20 cellular contexts compared by ENCODE assay signal in genomic region chr6:44166591-44167184, GRCh38. TPM values are rescaled to one million over a fixed set of nuclear protein-coding genes. Genes with fewer than 3 reads are reported as not detected.
A peak's percentile ranks its signal among the peaks of the same experiment; 100 is the strongest.
DNase-seq lines count a peak whose midpoint lies in the region; ATAC-seq and TF ChIP-seq lines count a peak whose summit lies in the region.
"Had no signal": no experiment of that assay in that cellular context is flagged by ENCODE, and none has a peak within 500 bp of the region (broad histone marks: within the 10 kb centered on the region; RNA-seq: fewer than 3 reads in every experiment).

No MANE protein-coding gene starts in this region.

- H3K9me3 ChIP-seq in Panc1 (ENCODE audit: control insufficient read depth, insufficient read depth, low read depth, low read length) = no peaks in the 10 kb centered on the region
- H3K9me3 ChIP-seq in trophoblast cell (ENCODE audit: insufficient read depth, low read depth, low read length) = no peaks in the 10 kb centered on the region
- H3K9me3 ChIP-seq: mucosa of descending colon, ovary, Peyer's patch had no signal

- in situ Hi-C loops in Panc1 (cut with HindIII; ENCODE audit: low pct_unique_long_range_greater_than_20kb, low sequenced_read_pairs) = no loop called here

- no peak overlapping the region for H2AFZ ChIP-seq in trophoblast cell (ENCODE audit: insufficient read depth, low read length, poor library complexity)

- no peak overlapping the region for H4K12ac ChIP-seq in trophoblast cell (ENCODE audit: low read depth, low read length)

- peak; percentile 27 for ATAC-seq in activated CD4-positive, alpha-beta T cell treated with anti-CD3 and anti-CD28 coated beads for 36 hours
- ATAC-seq in Panc1 = peak; percentile 49
- no peak for ATAC-seq in HG03025 (IDR thresholded peaks at IDR 0.05; ENCODE audit: low FRiP score, unreplicated experiment)
- ATAC-seq: mucosa of descending colon had no signal

- intact Hi-C loops in activated CD4-positive, alpha-beta T cell treated with anti-CD3 and anti-CD28 coated beads for 36 hours (cut with DNase I, micrococcal nuclease) = no loop called here
- intact Hi-C loops in Panc1 (cut with micrococcal nuclease; ENCODE audit: unreplicated experiment) = no loop called here

- H2BK5ac ChIP-seq in trophoblast cell (ENCODE audit: low read depth, low read length, poor library complexity) = no peak overlapping the region

- no peak overlapping the region for H2AK5ac ChIP-seq in trophoblast cell (ENCODE audit: low read length)

- H3K4me2 ChIP-seq in trophoblast cell (ENCODE audit: low read length) = no peak overlapping the region

- H3K27ac ChIP-seq in Panc1 (ENCODE audit: low read length) = peak overlapping the region; percentile 11; the same call in 1 of the 2 replicates
- no peak overlapping the region for H3K27ac ChIP-seq in trophoblast cell (ENCODE audit: low read depth, low read length)
- H3K27ac ChIP-seq: coronary artery, ovary, Peyer's patch had no signal

- H3K4me3 ChIP-seq in Panc1 (ENCODE audit: low read depth in 2 of 2, low read length in 2 of 2) (no peak overlapping the region), trophoblast cell (ENCODE audit: low read depth, low read length) (no peak overlapping the region)
- H3K4me3 ChIP-seq: coronary artery, mucosa of descending colon, ovary, Peyer's patch had no signal

- H3K79me2 ChIP-seq in trophoblast cell (ENCODE audit: control insufficient read depth, insufficient read depth, low read length, poor library complexity) = no peaks in the 10 kb centered on the region

- peak overlapping the region; percentile 26 for H2BK12ac ChIP-seq in trophoblast cell (ENCODE audit: low read length)

- peaks cover 15% of the 10 kb centered on the region for H3K4me1 Mint-ChIP-seq in activated CD4-positive, alpha-beta T cell treated with anti-CD3 and anti-CD28 coated beads for 36 hours
- peaks cover 17% of the 10 kb centered on the region for H3K4me1 Mint-ChIP-seq in endothelial cell (ENCODE audit: unreplicated experiment)
- H3K4me1 Mint-ChIP-seq: activated B cell treated with CpG ODN at 0.5 μM for 24 hours; CD8-positive, alpha-beta memory T cell had no signal

- H3K14ac ChIP-seq in trophoblast cell (ENCODE audit: low read length) = peak overlapping the region; percentile 14

- POLR2A ChIA-PET in activated CD4-positive, alpha-beta T cell treated with anti-CD3 and anti-CD28 coated beads for 36 hours (lab: Charles Lee) = no interaction called here
- POLR2A ChIA-PET in Panc1 (lab: Charles Lee) = interaction anchor here (1.0 kb wide), 1 partner anchor 81 kb away, joined by 10 read pairs; no protein-coding TSS in a partner anchor

- H3K36me3 ChIP-seq in Panc1 (ENCODE audit: control insufficient read depth, insufficient read depth, low read length) = no peaks in the 10 kb centered on the region
- no peaks in the 10 kb centered on the region for H3K36me3 ChIP-seq in trophoblast cell (ENCODE audit: control insufficient read depth in 1 of 2, insufficient read depth in 2 of 2, low read length in 2 of 2)
- H3K36me3 ChIP-seq: ovary, Peyer's patch had no signal

- H3K9me3 Mint-ChIP-seq in activated CD4-positive, alpha-beta T cell treated with anti-CD3 and anti-CD28 coated beads for 36 hours (ENCODE audit: low read depth) = no peaks in the 10 kb centered on the region
- H3K9me3 Mint-ChIP-seq in endothelial cell (ENCODE audit: unreplicated experiment) = no peaks in the 10 kb centered on the region
- H3K9me3 Mint-ChIP-seq: activated B cell treated with CpG ODN at 0.5 μM for 24 hours; CD8-positive, alpha-beta memory T cell had no signal

- peak; percentile 18 for DNase-seq in activated CD4-positive, alpha-beta T cell treated with anti-CD3 and anti-CD28 coated beads for 36 hours
- no peak for DNase-seq in activated CD4-positive, alpha-beta T cell treated with anti-CD3 and anti-CD28 coated beads for 1 hour
- DNase-seq in Panc1 (ENCODE audit: low read depth, low spot score) (no peak), endothelial cell (ENCODE audit: low spot score) (no peak), trophoblast cell (peak in 1 of 2 donors; percentile 27), retina (no peak), NCI-H1105 (lab: John Stamatoyannopoulos, UW) (no peak)
- DNase-seq: activated B cell treated with CpG ODN at 0.5 μM for 24 hours; CD8-positive, alpha-beta memory T cell; GF-D8; mucosa of descending colon; NCI-H1694 treated with DMSO at 0.1 percent for 48 hours; ovary; Peyer's patch; small intestine; stimulated activated naive CD4-positive, alpha-beta T cell had no signal

- H3K27me3 ChIP-seq in Panc1 (ENCODE audit: control insufficient read depth, insufficient read depth, low read length) (no peaks in the 10 kb centered on the region), trophoblast cell (ENCODE audit: insufficient read depth, low read length) (no peaks in the 10 kb centered on the region)
- H3K27me3 ChIP-seq: ovary, Peyer's patch had no signal

- CTCF ChIA-PET in activated CD4-positive, alpha-beta T cell treated with anti-CD3 and anti-CD28 coated beads for 36 hours (lab: Charles Lee) = interaction anchor here (0.9 kb wide), 1 partner anchor 8 kb away, joined by 4 read pairs; no protein-coding TSS in a partner anchor
- CTCF ChIA-PET in Panc1 (lab: Charles Lee) = no interaction called here

- no peak overlapping the region for H3K4ac ChIP-seq in trophoblast cell (ENCODE audit: low read depth, low read length)

- H4K91ac ChIP-seq in trophoblast cell (ENCODE audit: low read depth, low read length) = peak overlapping the region; percentile 52

- H3K27me3 Mint-ChIP-seq in activated CD4-positive, alpha-beta T cell treated with anti-CD3 and anti-CD28 coated beads for 36 hours = no peaks in the 10 kb centered on the region
- peaks cover 7% of the 10 kb centered on the region for H3K27me3 Mint-ChIP-seq in endothelial cell (ENCODE audit: unreplicated experiment)

- no TSS peak for BruUV-seq in Panc1 (replicated peaks; lab: Mats Ljungman, UMichigan)

- no peak overlapping the region for H3K4me3 Mint-ChIP-seq in activated CD4-positive, alpha-beta T cell treated with anti-CD3 and anti-CD28 coated beads for 36 hours
- no peak overlapping the region for H3K4me3 Mint-ChIP-seq in endothelial cell (ENCODE audit: unreplicated experiment)
- H3K4me3 Mint-ChIP-seq: activated B cell treated with CpG ODN at 0.5 μM for 24 hours; CD8-positive, alpha-beta memory T cell had no signal

- H4K8ac ChIP-seq in trophoblast cell (ENCODE audit: low read depth, low read length) = peak overlapping the region; percentile 31

- no peak overlapping the region for H3K18ac ChIP-seq in trophoblast cell (ENCODE audit: low read length)

- H3K9ac ChIP-seq in trophoblast cell (ENCODE audit: low read length) = no peak overlapping the region

- H3K36me3 Mint-ChIP-seq in activated CD4-positive, alpha-beta T cell treated with anti-CD3 and anti-CD28 coated beads for 36 hours (ENCODE audit: low read depth) = no peaks in the 10 kb centered on the region
- H3K36me3 Mint-ChIP-seq in endothelial cell (ENCODE audit: low read depth, unreplicated experiment) = no peaks in the 10 kb centered on the region
- H3K36me3 Mint-ChIP-seq: CD8-positive, alpha-beta memory T cell had no signal

- TF ChIP-seq CTCF in Panc1 (IDR thresholded peaks at IDR 0.05) (no peak), endothelial cell (IDR thresholded peaks at IDR 0.05; ENCODE audit: unreplicated experiment) (no peak)

- peaks cover 4% of the 10 kb centered on the region for H3K79me1 ChIP-seq in trophoblast cell (ENCODE audit: low read length)

- H3K27ac Mint-ChIP-seq in activated CD4-positive, alpha-beta T cell treated with anti-CD3 and anti-CD28 coated beads for 36 hours = no peak overlapping the region
- H3K27ac Mint-ChIP-seq in endothelial cell (ENCODE audit: unreplicated experiment) = peak overlapping the region; percentile 36
- H3K27ac Mint-ChIP-seq: activated B cell treated with CpG ODN at 0.5 μM for 24 hours; CD8-positive, alpha-beta memory T cell had no signal

- WGBS in trophoblast cell (ENCODE audit: extremely low coverage, insufficient coverage, insufficient read length) = no CpG with 5 or more reads among the region's 16 CpGs

- H3K4me1 ChIP-seq in Panc1 (ENCODE audit: control insufficient read depth, insufficient read depth, low read length) (0 out of 2 replicates have a peak, but pooled peaks cover 6% of the 10 kb centered on the region), trophoblast cell (ENCODE audit: control insufficient read depth in 1 of 2, insufficient read depth in 2 of 2, low read length in 2 of 2) (peaks cover 8 to 10% of the 10 kb centered on the region in 2 experiments)

- H2BK120ac ChIP-seq in trophoblast cell (ENCODE audit: insufficient read depth, low read length, poor library complexity) = no peak overlapping the region

- H3K23ac ChIP-seq in trophoblast cell (ENCODE audit: low read length) = no peak overlapping the region

RNA-seq across cellular contexts. Expression of gene CAPN11, which starts 8.1 kb away (rescaled TPM):
- 1 to 10 TPM; 1.2 to 1.3 TPM for total RNA-seq in activated CD4-positive, alpha-beta T cell treated with anti-CD3 and anti-CD28 coated beads for 36 hours
- total RNA-seq in Panc1 (2021; ENCODE audit: unreplicated experiment) (1.2 TPM), endothelial cell (ENCODE audit: unreplicated experiment) (2.3 TPM)
- 0.85 TPM for polyA plus RNA-seq in Panc1 (2012; ENCODE audit: insufficient read length)
- polyA plus RNA-seq in trophoblast cell (2013) = 0.06 and 0.07 TPM in 2 replicates
- total RNA-seq: activated B cell treated with CpG ODN at 0.5 μM for 24 hours; CD8-positive, alpha-beta memory T cell; NCI-H460 had no signal
- polyA plus RNA-seq: CD8-positive, alpha-beta memory T cell had no signal

RNA-seq across cellular contexts. Expression of gene TMEM63B, which starts 39.3 kb away (rescaled TPM):
- 10 to 100 TPM; 10.9 to 15.2 TPM for total RNA-seq in activated CD4-positive, alpha-beta T cell treated with anti-CD3 and anti-CD28 coated beads for 36 hours
- total RNA-seq in Panc1 (2021; ENCODE audit: unreplicated experiment) = 54.1 TPM
- polyA plus RNA-seq in Panc1 (2012; ENCODE audit: insufficient read length) = 81.4 TPM
- total RNA-seq in endothelial cell (ENCODE audit: unreplicated experiment) = 33.4 TPM
- 36.4 and 36.9 TPM in 2 replicates for polyA plus RNA-seq in trophoblast cell (2013)

RNA-seq across cellular contexts. Expression of gene MRPL14, which starts 39.4 kb away (rescaled TPM):
- total RNA-seq in activated CD4-positive, alpha-beta T cell treated with anti-CD3 and anti-CD28 coated beads for 36 hours = 10 to 100 TPM; 29.5 to 43.3 TPM
- total RNA-seq in Panc1 (2021; ENCODE audit: unreplicated experiment) = 82.0 TPM
- polyA plus RNA-seq in Panc1 (2012; ENCODE audit: insufficient read length) = 80.3 TPM
- 30.3 TPM for total RNA-seq in endothelial cell (ENCODE audit: unreplicated experiment)
- polyA plus RNA-seq in trophoblast cell (2013) = 79.2 and 82.1 TPM in 2 replicates

RNA-seq across cellular contexts. Expression of gene MYMX, which starts 50.0 kb away (rescaled TPM):
- total RNA-seq in activated CD4-positive, alpha-beta T cell treated with anti-CD3 and anti-CD28 coated beads for 36 hours = not detected
- total RNA-seq in Panc1 (2021; ENCODE audit: unreplicated experiment) (1.8 TPM), endothelial cell (ENCODE audit: unreplicated experiment) (11.2 TPM)
- 1.9 TPM for polyA plus RNA-seq in Panc1 (2012; ENCODE audit: insufficient read length)
- polyA plus RNA-seq in trophoblast cell (2013) = 0.37 and 0.41 TPM in 2 replicates
- total RNA-seq: activated B cell treated with CpG ODN at 0.5 μM for 24 hours; CD8-positive, alpha-beta memory T cell; NCI-H460; Peyer's patch; ureter had no signal
- polyA plus RNA-seq: CD8-positive, alpha-beta memory T cell had no signal

RNA-seq across cellular contexts. Expression of gene SLC29A1, which starts 56.7 kb away (rescaled TPM):
- total RNA-seq in activated CD4-positive, alpha-beta T cell treated with anti-CD3 and anti-CD28 coated beads for 36 hours = 10 to 100 TPM; 59.8 to 98.3 TPM
- 263 TPM for total RNA-seq in Panc1 (2021; ENCODE audit: unreplicated experiment)
- polyA plus RNA-seq in Panc1 (2012; ENCODE audit: insufficient read length) = 313 TPM
- total RNA-seq in endothelial cell (ENCODE audit: unreplicated experiment) = 142 TPM
- 99.2 and 101 TPM in 2 replicates for polyA plus RNA-seq in trophoblast cell (2013)
